ENCODE assay signal across 8 cellular contexts in the genomic region with DNA sequence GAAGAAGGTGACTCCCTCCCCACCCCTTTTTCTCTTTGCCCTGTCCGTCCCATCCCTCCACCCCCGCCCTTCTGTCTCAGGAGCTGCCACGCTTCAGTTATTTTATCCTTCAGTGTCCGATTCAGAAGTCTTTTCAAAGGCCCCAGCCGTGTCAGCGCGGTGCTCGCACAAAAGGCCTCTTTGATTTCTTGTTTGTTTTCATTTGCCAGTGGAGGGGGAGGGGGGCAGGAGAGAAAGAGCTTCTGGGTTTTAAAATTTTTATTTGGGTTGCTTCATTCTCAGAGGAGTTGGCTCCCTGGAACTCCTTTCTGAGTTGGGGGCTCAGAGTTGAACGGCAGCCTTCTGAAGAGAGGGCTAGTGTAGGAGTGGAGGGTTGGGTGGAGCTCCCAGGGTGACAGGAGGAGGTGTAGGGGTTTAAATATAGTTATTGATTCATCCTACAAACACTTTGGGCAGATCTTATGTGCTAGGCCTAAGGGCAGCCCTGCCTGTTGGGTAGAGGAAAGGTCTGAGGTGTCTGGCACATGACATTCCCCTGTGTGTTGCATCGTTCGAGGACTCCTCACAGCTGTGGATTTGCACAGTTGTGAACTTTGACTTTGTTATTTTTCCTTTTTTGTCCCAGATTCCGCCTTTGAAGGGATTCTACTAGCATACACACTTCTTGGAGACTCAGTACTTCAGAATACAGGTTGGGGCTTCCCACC. TPM values are rescaled to one million over a fixed set of nuclear protein-coding genes. Genes with fewer than 3 reads are reported as not detected.
DNase-seq lines count a peak whose midpoint lies in the region; ATAC-seq and TF ChIP-seq lines count a peak whose summit lies in the region.

No MANE protein-coding gene starts in this region.

- H3K9me3 Mint-ChIP-seq in nephron progenitor cell: no peaks in the 10 kb centered on the region

- peak overlapping the region in 7 of 11 experiments; percentile 7 to 54 (median 21); a peak in 10 of 22 replicates for H3K27ac ChIP-seq in BLaER1 treated with 17β-estradiol and CSF1 and Interleukin-3, amounts not matched to agents 10 nM and 100 nM

- no peaks in the 10 kb centered on the region for H3K36me3 Mint-ChIP-seq in nephron progenitor cell (ENCODE audit: low read depth)

- H3K4me3 Mint-ChIP-seq in nephron progenitor cell: peak overlapping the region; percentile 31

- H3K9me3 ChIP-seq in BLaER1 treated with 17β-estradiol and CSF1 and Interleukin-3, amounts not matched to agents 10 nM and 100 nM (replicated peaks in 1 of 11): no peaks in the 10 kb centered on the region

- peaks cover 28% of the 10 kb centered on the region for H3K4me1 Mint-ChIP-seq in nephron progenitor cell

- H3K27ac Mint-ChIP-seq in nephron progenitor cell: no peak overlapping the region

- H3K27me3 ChIP-seq in BLaER1 treated with 17β-estradiol and CSF1 and Interleukin-3, amounts not matched to agents 10 nM and 100 nM: no peaks in the 10 kb centered on the region

- peak overlapping the region in 9 of 11 experiments; percentile 20 to 61 (median 34); a peak in 15 of 22 replicates for H3K9ac ChIP-seq in BLaER1 treated with 17β-estradiol and CSF1 and Interleukin-3, amounts not matched to agents 10 nM and 100 nM

- H3K4me3 ChIP-seq in BLaER1 treated with 17β-estradiol and CSF1 and Interleukin-3, amounts not matched to agents 10 nM and 100 nM: no peak overlapping the region
- H3K4me3 ChIP-seq in epithelial cell of esophagus (ENCODE audit: low read length): no peak overlapping the region

- H3K4me2 ChIP-seq in BLaER1 treated with 17β-estradiol and CSF1 and Interleukin-3, amounts not matched to agents 10 nM and 100 nM: peak overlapping the region; percentile 47 to 78 (median 65)

- DNase-seq in NCI-H345 treated with DMSO at 0.1 percent for 48 hours (lab: John Stamatoyannopoulos, UW; ENCODE audit: unreplicated experiment) (peak; percentile 19), epithelial cell of esophagus (ENCODE audit: low read depth) (peak; percentile 58), nephron progenitor cell (no peak), NCI-H1105 (lab: John Stamatoyannopoulos, UW) (no peak), mucosa of gallbladder (ENCODE audit: low spot score) (no peak)

- peaks cover 0 to 31% (median 10%) of the 10 kb centered on the region in 11 experiments; a peak in 7 of 22 replicates for H3K36me3 ChIP-seq in BLaER1 treated with 17β-estradiol and CSF1 and Interleukin-3, amounts not matched to agents 10 nM and 100 nM

- H3K27me3 Mint-ChIP-seq in nephron progenitor cell (ENCODE audit: low read depth, poor library complexity): peaks cover 100% of the 10 kb centered on the region

- H4K20me1 ChIP-seq in BLaER1 treated with 17β-estradiol and CSF1 and Interleukin-3, amounts not matched to agents 10 nM and 100 nM: peaks cover 0 to 85% (median 17%) of the 10 kb centered on the region in 11 experiments; a peak in 14 of 22 replicates

- TF ChIP-seq CTCF in epithelial cell of esophagus (IDR thresholded peaks at IDR 0.05; ENCODE audit: insufficient read depth, low read depth, low read length, missing control alignments) (no peak), nephron progenitor cell (IDR thresholded peaks at IDR 0.05) (no peak)

- H3K4me1 ChIP-seq in BLaER1 treated with 17β-estradiol and CSF1 and Interleukin-3, amounts not matched to agents 10 nM and 100 nM: peaks cover 19 to 99% (median 88%) of the 10 kb centered on the region in 10 experiments

- ATAC-seq in HG02642 (IDR thresholded peaks at IDR 0.05; ENCODE audit: poor library complexity, unreplicated experiment) (no peak), GM18519 (IDR thresholded peaks at IDR 0.05; ENCODE audit: low FRiP score, unreplicated experiment) (no peak)

RNA-seq across cellular contexts. Expression of gene NFIX, which starts 36.8 kb away (rescaled TPM):
- total RNA-seq in mucosa of gallbladder: 135 TPM

Comparison
In these comparisons a context has a peak if more than half of its experiments do, and no peak if none do; other contexts are left out.
1. DNase-seq: peak in NCI-H345 treated with DMSO at 0.1 percent for 48 hours (single experiment) and epithelial cell of esophagus (single experiment); none in nephron progenitor cell (single experiment), NCI-H1105 (single experiment) and mucosa of gallbladder (single experiment).